1 cellular context compared by ENCODE assay signal in genomic region chr13:90830782-90831181, GRCh38.
TF ChIP-seq lines count a peak whose summit lies in the region.

No MANE protein-coding gene starts in this region.

TF ChIP-seq in GM23338, 12 proteins besides CTCF, POLR2A, EP300 and RAD21 (continued from another document):
- TF ChIP-seq REST (IDR thresholded peaks at IDR 0.05; ENCODE audit: unreplicated experiment) (no peak), EZH2phosphoT487 (IDR thresholded peaks at IDR 0.05; ENCODE audit: unreplicated experiment) (no peak), ETS1 (IDR thresholded peaks at IDR 0.05) (no peak), JUNB (IDR thresholded peaks at IDR 0.05; ENCODE audit: unreplicated experiment) (no peak), ZNF114 (CRISPR knock-in tag; IDR thresholded peaks at IDR 0.05) (no peak), POLR2AphosphoS5 (IDR thresholded peaks at IDR 0.05; ENCODE audit: low read depth) (no peak), NANOG (IDR thresholded peaks at IDR 0.05; ENCODE audit: borderline replicate concordance) (no peak), STAT1 (IDR thresholded peaks at IDR 0.05; ENCODE audit: unreplicated experiment) (no peak)
